21 cellular contexts compared by ENCODE assay signal in the genomic region with DNA sequence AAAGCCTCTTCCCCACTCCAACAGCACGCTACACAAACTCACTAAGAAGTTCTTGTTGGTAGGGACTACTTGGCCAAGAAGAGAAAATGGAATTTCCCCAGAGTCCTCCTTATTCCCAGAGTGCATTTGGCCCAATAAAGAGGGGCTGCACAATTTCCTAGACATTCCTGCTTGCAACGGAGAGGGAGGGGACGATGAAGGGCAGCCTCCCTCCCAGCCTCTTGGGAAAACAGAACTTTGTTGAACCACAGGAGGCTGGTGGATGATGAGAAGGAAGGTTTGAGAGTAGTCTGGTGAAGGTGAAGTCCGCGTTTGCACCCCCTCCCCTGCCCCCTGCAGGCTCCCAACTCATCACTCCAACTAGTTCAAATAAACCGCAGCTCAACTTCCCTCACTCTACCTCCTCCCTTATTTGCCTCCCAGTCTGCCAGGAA. TPM values are rescaled to one million over a fixed set of nuclear protein-coding genes. Genes with fewer than 3 reads are reported as not detected.
DNase-seq lines count a peak whose midpoint lies in the region; ATAC-seq, FAIRE-seq and TF ChIP-seq lines count a peak whose summit lies in the region.
"Had no signal": no experiment of that assay in that cellular context is flagged by ENCODE, and none has a peak within 500 bp of the region (broad histone marks: within the 10 kb centered on the region; RNA-seq: fewer than 3 reads in every experiment).

No MANE protein-coding gene starts in this region.

- H2AK5ac ChIP-seq in H1 (ENCODE audit: low read depth, low read length) (no peak overlapping the region), trophoblast cell (ENCODE audit: low read length) (no peak overlapping the region)

- H2BK120ac ChIP-seq in H1 (replicated peaks; ENCODE audit: low read depth, low read length) = no peak overlapping the region
- peak overlapping the region; percentile 93 for H2BK120ac ChIP-seq in trophoblast cell (ENCODE audit: insufficient read depth, low read length, poor library complexity)

- POLR2A ChIA-PET in H1 (lab: Charles Lee; ENCODE audit: partially characterized antibody) = interaction anchor here (0.8 kb wide), 1 partner anchor 255 kb away, joined by 3 read pairs; no protein-coding TSS in a partner anchor

- H3K23me2 ChIP-seq in H1 (ENCODE audit: low read depth, low read length) = peaks cover 4% of the 10 kb centered on the region; the same call in 1 of the 2 replicates

- no peak overlapping the region for H3K27ac ChIP-seq in H1 (ENCODE audit: low read depth, low read length)
- peak overlapping the region; percentile 93 for H3K27ac ChIP-seq in trophoblast cell (ENCODE audit: low read depth, low read length)
- H3K27ac ChIP-seq: ascending aorta, dorsolateral prefrontal cortex, ovary, suprapubic skin had no signal

- no peak overlapping the region for H2BK15ac ChIP-seq in H1 (ENCODE audit: low read length)

- 9% methylated on average over 5 of the region's 6 CpGs; no CpG with 5 or more reads in 1 of the 2 experiments for WGBS in H1 (ENCODE audit: extremely low coverage in 1 of 2, insufficient coverage in 1 of 2, insufficient read length in 1 of 2, insufficient replicate concordance in 2 of 2, low coverage in 1 of 2, low lambda C conversion rate in 2 of 2, missing lambda C conversion rate in 1 of 2), 2 experiments
- no CpG with 5 or more reads among the region's 6 CpGs for WGBS in trophoblast cell (ENCODE audit: extremely low coverage, insufficient coverage, insufficient read length)

- H3K79me1 ChIP-seq in H1 (ENCODE audit: low read depth, low read length) = no peaks in the 10 kb centered on the region
- H3K79me1 ChIP-seq in trophoblast cell (ENCODE audit: low read length) = peaks cover 69% of the 10 kb centered on the region

- no peaks in the 10 kb centered on the region for H3K9me3 ChIP-seq in H1 (ENCODE audit: insufficient read depth in 2 of 2, low read depth in 1 of 2, low read length in 1 of 2)
- no peaks in the 10 kb centered on the region for H3K9me3 ChIP-seq in trophoblast cell (ENCODE audit: insufficient read depth, low read depth, low read length)
- H3K9me3 ChIP-seq: ascending aorta, ovary, suprapubic skin had no signal

- H2BK5ac ChIP-seq in H1 (ENCODE audit: low read depth, low read length) = no peak overlapping the region
- H2BK5ac ChIP-seq in trophoblast cell (ENCODE audit: low read depth, low read length, poor library complexity) = peak overlapping the region; percentile 90

- H3K4me2 ChIP-seq in H1 (ENCODE audit: insufficient read depth in 1 of 2, low read depth in 2 of 2, low read length in 2 of 2) (peak overlapping the region; percentile 45 to 59), trophoblast cell (ENCODE audit: low read length) (peak overlapping the region; percentile 37)

- CTCF ChIA-PET in H1 (lab: Charles Lee; ENCODE audit: partially characterized antibody) = interaction anchor here (0.6 to 1.3 kb wide), 4 partner anchors 12 to 464 kb away, joined by 3 read pairs; partner anchors contain the start of gene TBX3

- TF ChIP-seq CTCF in H1 (IDR thresholded peaks at IDR 0.05; ENCODE audit: control extremely low read depth in 1 of 3, insufficient read depth in 1 of 3, low read depth in 1 of 3, low read length in 3 of 3) = no peak

- no peak for ATAC-seq in GM19351 (IDR thresholded peaks at IDR 0.05; ENCODE audit: unreplicated experiment)
- ATAC-seq in HG02884 (IDR thresholded peaks at IDR 0.05; ENCODE audit: unreplicated experiment) = no peak
- ATAC-seq: activated T-cell treated with anti-CD3 and anti-CD28 coated beads, Interleukin-2, amount 50 U/mL, for 72 hours; stimulated activated effector memory CD8-positive, alpha-beta T cell treated with anti-CD3 and anti-CD28 coated beads, Interleukin-12 subunit alpha, Interleukin-12 subunit beta, amount 100 ng/mL, for 72 hours had no signal

- H3K9ac ChIP-seq in H1 (replicated peaks in 1 of 4; ENCODE audit: extremely low read depth in 1 of 4, low read depth in 3 of 4, low read length in 3 of 4) (no peak overlapping the region), trophoblast cell (ENCODE audit: low read length) (no peak overlapping the region)

- peak; percentile 72 for DNase-seq in H7
- DNase-seq in NCI-H187 (lab: John Stamatoyannopoulos, UW) = peak; percentile 54 to 70
- DNase-seq in H1 (ENCODE audit: low read depth in 1 of 2, low spot score in 2 of 2) = no peak
- no peak for DNase-seq in trophoblast cell
- DNase-seq in stimulated activated CD4-positive, alpha-beta T cell treated with anti-CD3 and anti-CD28 coated beads, Interleukin-15, amount 100 ng/mL, for 24 hours = no peak
- DNase-seq: activated CD4-positive, alpha-beta T cell treated with anti-CD3 and anti-CD28 coated beads for 1 hour; activated CD8-positive, alpha-beta memory T cell treated with anti-CD3 and anti-CD28 coated beads for 24 hours; activated T-cell treated with anti-CD3 and anti-CD28 coated beads, Interleukin-2, amount 50 U/mL, for 72 hours; CD4-positive, alpha-beta memory T cell; central memory CD4-positive, alpha-beta T cell; dorsolateral prefrontal cortex; IMR-90; naive B cell; NCI-H1436; ovary had no signal

- H3K56ac ChIP-seq in H1 (replicated peaks; ENCODE audit: insufficient read length, low read depth, low read length) = no peak overlapping the region

- H3K79me2 ChIP-seq in H1 (ENCODE audit: control insufficient read depth in 1 of 2, insufficient read depth in 2 of 2, low read length in 2 of 2) (no peaks in the 10 kb centered on the region), trophoblast cell (ENCODE audit: control insufficient read depth, insufficient read depth, low read length, poor library complexity) (peaks cover 16% of the 10 kb centered on the region)

- H3K36me3 ChIP-seq in H7 (replicated peaks; ENCODE audit: control insufficient read depth, insufficient read depth, low read length) (no peaks in the 10 kb centered on the region), H1 (ENCODE audit: control insufficient read depth in 2 of 4, insufficient read depth in 4 of 4, low read length in 3 of 4) (no peaks in the 10 kb centered on the region), trophoblast cell (ENCODE audit: control insufficient read depth in 1 of 2, insufficient read depth in 2 of 2, low read length in 2 of 2) (peaks cover 2% of the 10 kb centered on the region in 2 experiments)
- H3K36me3 ChIP-seq: ascending aorta, ovary, suprapubic skin had no signal

- TF ChIP-seq EP300 in H1 (IDR thresholded peaks at IDR 0.05; ENCODE audit: borderline replicate concordance in 1 of 2, low read depth in 2 of 2, low read length in 2 of 2) = no peak

- H3K4me3 ChIP-seq in H7 (ENCODE audit: insufficient read depth, low read depth, low read length) (peak overlapping the region; percentile 6; the same call in 1 of the 2 replicates), H1 (ENCODE audit: extremely low read depth in 1 of 4, insufficient read depth in 2 of 4, low read depth in 3 of 4, low read length in 4 of 4) (peak overlapping the region in 2 of 4 experiments; percentile 0 to 48; a peak in 5 of 8 replicates), trophoblast cell (ENCODE audit: low read depth, low read length) (no peak overlapping the region)
- H3K4me3 ChIP-seq: ascending aorta, dorsolateral prefrontal cortex, ovary, suprapubic skin had no signal

- H4K8ac ChIP-seq in H1 (ENCODE audit: extremely low read depth, insufficient read depth, low read length) (no peak overlapping the region; the same call in 1 of the 2 replicates), trophoblast cell (ENCODE audit: low read depth, low read length) (peak overlapping the region; percentile 55)

- no peak overlapping the region for H3K18ac ChIP-seq in H1 (ENCODE audit: extremely low read depth, low read length)
- no peak overlapping the region for H3K18ac ChIP-seq in trophoblast cell (ENCODE audit: low read length)

- no peak overlapping the region for H2AFZ ChIP-seq in H1 (ENCODE audit: low read length)
- no peak overlapping the region for H2AFZ ChIP-seq in trophoblast cell (ENCODE audit: insufficient read depth, low read length, poor library complexity)

- no peak overlapping the region for H3K14ac ChIP-seq in H1 (ENCODE audit: insufficient read length)
- H3K14ac ChIP-seq in trophoblast cell (ENCODE audit: low read length) = no peak overlapping the region

- no peak overlapping the region for H4K5ac ChIP-seq in H1 (ENCODE audit: insufficient read length, low read depth, low read length)

- no peak for TF ChIP-seq RAD21 in H1 (IDR thresholded peaks at IDR 0.05 in 1 of 2, conservative IDR thresholded peaks at IDR 0.05 in 1 of 2; ENCODE audit: low read depth in 2 of 2, low read length in 2 of 2)

- H4K12ac ChIP-seq in trophoblast cell (ENCODE audit: low read depth, low read length) = no peak overlapping the region

- TF ChIP-seq POLR2A in H1 (IDR thresholded peaks at IDR 0.05; ENCODE audit: control extremely low read depth in 1 of 2, low read depth in 2 of 2, low read length in 2 of 2) = no peak

- H3K23ac ChIP-seq in H1 (ENCODE audit: insufficient read length) = no peak overlapping the region
- H3K23ac ChIP-seq in trophoblast cell (ENCODE audit: low read length) = no peak overlapping the region

- peaks cover 9 to 27% (median 14%) of the 10 kb centered on the region in 4 experiments for H3K4me1 ChIP-seq in H1 (replicated peaks in 1 of 4; ENCODE audit: control insufficient read depth in 3 of 4, insufficient read depth in 4 of 4, low read length in 3 of 4)
- H3K4me1 ChIP-seq in trophoblast cell (ENCODE audit: control insufficient read depth in 1 of 2, insufficient read depth in 2 of 2, low read length in 2 of 2) = peaks cover 25 to 52% of the 10 kb centered on the region in 2 experiments
- H3K4me1 ChIP-seq: ascending aorta had no signal

- H3K27me3 ChIP-seq in H7 (ENCODE audit: control insufficient read depth, insufficient read depth, low read length) = peaks cover 59% of the 10 kb centered on the region
- H3K27me3 ChIP-seq in H1 (replicated peaks in 1 of 4; ENCODE audit: control insufficient read depth in 3 of 4, extremely low read depth in 1 of 4, insufficient read depth in 3 of 4, low read length in 3 of 4) = peaks cover 47 to 71% (median 66%) of the 10 kb centered on the region in 4 experiments
- H3K27me3 ChIP-seq in trophoblast cell (ENCODE audit: insufficient read depth, low read length) = no peaks in the 10 kb centered on the region
- H3K27me3 ChIP-seq: ovary had no signal

- H3K4ac ChIP-seq in H1 (replicated peaks; ENCODE audit: insufficient read length, low read depth, low read length) (no peak overlapping the region), trophoblast cell (ENCODE audit: low read depth, low read length) (peak overlapping the region; percentile 43)

- H2BK20ac ChIP-seq in H1 (ENCODE audit: low read length) = no peak overlapping the region

- FAIRE-seq in H1 (lab: Jason Lieb, UNC) = no peak
- FAIRE-seq: GM12892 had no signal

- H4K91ac ChIP-seq in H1 (replicated peaks; ENCODE audit: insufficient read length, low read length) (no peak overlapping the region), trophoblast cell (ENCODE audit: low read depth, low read length) (peak overlapping the region; percentile 85)

- no peak overlapping the region for H2BK12ac ChIP-seq in H1 (ENCODE audit: low read depth, low read length)
- H2BK12ac ChIP-seq in trophoblast cell (ENCODE audit: low read length) = peak overlapping the region; percentile 25

- peaks cover 15 to 18% of the 10 kb centered on the region in 2 experiments for H4K20me1 ChIP-seq in H1 (replicated peaks in 1 of 2; ENCODE audit: control insufficient read depth in 1 of 2, insufficient read depth in 2 of 2, low read length in 2 of 2)

RNA-seq across cellular contexts. Expression of gene TBX3, which starts 19.1 kb away (rescaled TPM):
- 0.30 and 0.94 TPM in 2 replicates for total RNA-seq in H7 (2014; rRNA removed; shearing (Covaris generic))
- 0.29 and 1.0 TPM in 2 replicates for total RNA-seq in H1 (2021; fragmentation: NEBNext Ultra II Directional; extraction: Animal tissue kit (Norgen Biotek cat#: 25700))
- polyA plus RNA-seq in H1 (2011; rRNA removed) = 0.09 TPM in 2 replicates
- 0.09 TPM for polyA plus RNA-seq in H1 (2011; cell fraction: cytosol; rRNA removed)
- 0.20 TPM for polyA plus RNA-seq in H1 (2011; cell fraction: nucleus; rRNA removed)
- 0.12 to 0.38 TPM (median 0.24 TPM) in 4 replicates for polyA plus RNA-seq in H1 (2012, experiment 1 of 2)
- 0.18 TPM for polyA plus RNA-seq in H1 (2012, experiment 2 of 2)
- 0.30 TPM for polyA plus RNA-seq in H1 (2013, experiment 1 of 2)
- 0.13 TPM for polyA plus RNA-seq in H1 (2013, experiment 2 of 2)
- 0.09 TPM in 1 of 2 replicates, not detected in the other for polyA minus RNA-seq in H1 (2011; rRNA and poly(A)+ RNA removed)
- polyA minus RNA-seq in H1 (2011; cell fraction: cytosol; rRNA and poly(A)+ RNA removed) = 0.73 TPM
- 0.50 TPM for polyA minus RNA-seq in H1 (2011; cell fraction: nucleus; rRNA and poly(A)+ RNA removed)
- 292 and 302 TPM in 2 replicates for polyA plus RNA-seq in trophoblast cell (2013)
- total RNA-seq: CD4-positive, alpha-beta memory T cell had no signal
- polyA plus RNA-seq: CD4-positive, alpha-beta memory T cell had no signal

Comparison
In these comparisons a context has a peak if more than half of its experiments do, and no peak if none do; other contexts are left out.
1. DNase-seq: peak in H7 (single experiment) and NCI-H187 (2 of 2); none in H1 (0 of 2), trophoblast cell (0 of 2) and stimulated activated CD4-positive, alpha-beta T cell treated with anti-CD3 and anti-CD28 coated beads, Interleukin-15, amount 100 ng/mL, for 24 hours (single experiment).